2 cellular contexts compared by ENCODE assay signal in the genomic region with DNA sequence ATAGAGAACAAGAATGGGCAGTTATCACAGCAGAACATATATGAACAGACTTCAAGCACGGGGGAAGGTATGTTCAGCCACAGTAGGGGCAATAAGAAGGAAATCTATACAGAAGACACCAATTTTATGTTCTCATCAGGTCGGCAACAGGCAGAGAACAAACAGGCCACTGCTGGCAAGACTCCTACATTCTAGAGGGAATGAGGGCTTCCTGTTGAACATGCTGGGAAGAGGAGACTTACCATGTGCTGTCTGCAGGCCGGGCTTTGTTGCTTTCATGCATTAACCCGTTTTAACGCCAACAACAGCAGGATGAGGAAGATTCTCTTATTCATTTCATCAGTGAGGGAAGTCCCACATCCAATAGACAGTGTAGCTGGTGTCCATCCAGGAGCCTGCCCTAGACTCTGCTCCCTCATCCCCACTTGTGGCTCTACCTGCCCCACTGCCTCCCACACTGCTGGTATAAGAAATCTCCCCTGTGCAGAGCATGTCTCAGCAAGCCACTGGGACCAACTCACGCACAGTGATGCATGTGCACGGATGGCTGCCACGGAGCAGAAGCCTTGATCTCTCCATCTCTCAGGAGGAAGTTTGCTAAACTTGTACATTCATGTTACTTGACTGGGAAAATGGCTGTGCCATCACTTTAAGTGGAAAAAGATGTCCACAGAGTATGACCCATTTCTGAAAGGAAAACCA.
TF ChIP-seq lines count a peak whose summit lies in the region.

No MANE protein-coding gene starts in this region.

TF ChIP-seq in IMR-90, 13 proteins besides CTCF, POLR2A, EP300 and RAD21 (continued from another document):
- TF ChIP-seq, protein P1, sequence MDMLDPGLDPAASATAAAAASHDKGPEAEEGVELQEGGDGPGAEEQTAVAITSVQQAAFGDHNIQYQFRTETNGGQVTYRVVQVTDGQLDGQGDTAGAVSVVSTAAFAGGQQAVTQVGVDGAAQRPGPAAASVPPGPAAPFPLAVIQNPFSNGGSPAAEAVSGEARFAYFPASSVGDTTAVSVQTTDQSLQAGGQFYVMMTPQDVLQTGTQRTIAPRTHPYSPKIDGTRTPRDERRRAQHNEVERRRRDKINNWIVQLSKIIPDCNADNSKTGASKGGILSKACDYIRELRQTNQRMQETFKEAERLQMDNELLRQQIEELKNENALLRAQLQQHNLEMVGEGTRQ (IDR thresholded peaks at IDR 0.05; ENCODE audit: low read depth, low read length), result no peak
- TF ChIP-seq MXI1 (IDR thresholded peaks at IDR 0.05; ENCODE audit: borderline replicate concordance, low read depth, low read length), result no peak

TF ChIP-seq in GM23338, 12 proteins besides CTCF, POLR2A, EP300 and RAD21 (continued from another document):
- TF ChIP-seq NANOG (IDR thresholded peaks at IDR 0.05; ENCODE audit: borderline replicate concordance), result no peak
- TF ChIP-seq, protein P2, sequence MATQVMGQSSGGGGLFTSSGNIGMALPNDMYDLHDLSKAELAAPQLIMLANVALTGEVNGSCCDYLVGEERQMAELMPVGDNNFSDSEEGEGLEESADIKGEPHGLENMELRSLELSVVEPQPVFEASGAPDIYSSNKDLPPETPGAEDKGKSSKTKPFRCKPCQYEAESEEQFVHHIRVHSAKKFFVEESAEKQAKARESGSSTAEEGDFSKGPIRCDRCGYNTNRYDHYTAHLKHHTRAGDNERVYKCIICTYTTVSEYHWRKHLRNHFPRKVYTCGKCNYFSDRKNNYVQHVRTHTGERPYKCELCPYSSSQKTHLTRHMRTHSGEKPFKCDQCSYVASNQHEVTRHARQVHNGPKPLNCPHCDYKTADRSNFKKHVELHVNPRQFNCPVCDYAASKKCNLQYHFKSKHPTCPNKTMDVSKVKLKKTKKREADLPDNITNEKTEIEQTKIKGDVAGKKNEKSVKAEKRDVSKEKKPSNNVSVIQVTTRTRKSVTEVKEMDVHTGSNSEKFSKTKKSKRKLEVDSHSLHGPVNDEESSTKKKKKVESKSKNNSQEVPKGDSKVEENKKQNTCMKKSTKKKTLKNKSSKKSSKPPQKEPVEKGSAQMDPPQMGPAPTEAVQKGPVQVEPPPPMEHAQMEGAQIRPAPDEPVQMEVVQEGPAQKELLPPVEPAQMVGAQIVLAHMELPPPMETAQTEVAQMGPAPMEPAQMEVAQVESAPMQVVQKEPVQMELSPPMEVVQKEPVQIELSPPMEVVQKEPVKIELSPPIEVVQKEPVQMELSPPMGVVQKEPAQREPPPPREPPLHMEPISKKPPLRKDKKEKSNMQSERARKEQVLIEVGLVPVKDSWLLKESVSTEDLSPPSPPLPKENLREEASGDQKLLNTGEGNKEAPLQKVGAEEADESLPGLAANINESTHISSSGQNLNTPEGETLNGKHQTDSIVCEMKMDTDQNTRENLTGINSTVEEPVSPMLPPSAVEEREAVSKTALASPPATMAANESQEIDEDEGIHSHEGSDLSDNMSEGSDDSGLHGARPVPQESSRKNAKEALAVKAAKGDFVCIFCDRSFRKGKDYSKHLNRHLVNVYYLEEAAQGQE (IDR thresholded peaks at IDR 0.05; ENCODE audit: unreplicated experiment), result no peak
- TF ChIP-seq, protein P3, sequence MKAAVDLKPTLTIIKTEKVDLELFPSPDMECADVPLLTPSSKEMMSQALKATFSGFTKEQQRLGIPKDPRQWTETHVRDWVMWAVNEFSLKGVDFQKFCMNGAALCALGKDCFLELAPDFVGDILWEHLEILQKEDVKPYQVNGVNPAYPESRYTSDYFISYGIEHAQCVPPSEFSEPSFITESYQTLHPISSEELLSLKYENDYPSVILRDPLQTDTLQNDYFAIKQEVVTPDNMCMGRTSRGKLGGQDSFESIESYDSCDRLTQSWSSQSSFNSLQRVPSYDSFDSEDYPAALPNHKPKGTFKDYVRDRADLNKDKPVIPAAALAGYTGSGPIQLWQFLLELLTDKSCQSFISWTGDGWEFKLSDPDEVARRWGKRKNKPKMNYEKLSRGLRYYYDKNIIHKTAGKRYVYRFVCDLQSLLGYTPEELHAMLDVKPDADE (IDR thresholded peaks at IDR 0.05), result no peak
- no peak for TF ChIP-seq EZH2 (IDR thresholded peaks at IDR 0.05; ENCODE audit: low read depth, unreplicated experiment)
- TF ChIP-seq ZNF331 (CRISPR knock-in tag; IDR thresholded peaks at IDR 0.05; ENCODE audit: low read depth), result no peak
- no peak for TF ChIP-seq STAT1 (IDR thresholded peaks at IDR 0.05; ENCODE audit: unreplicated experiment)
- TF ChIP-seq ZNF114 (CRISPR knock-in tag; IDR thresholded peaks at IDR 0.05), result no peak
- no peak for TF ChIP-seq POLR2AphosphoS5 (IDR thresholded peaks at IDR 0.05; ENCODE audit: low read depth)
- TF ChIP-seq, protein P4, sequence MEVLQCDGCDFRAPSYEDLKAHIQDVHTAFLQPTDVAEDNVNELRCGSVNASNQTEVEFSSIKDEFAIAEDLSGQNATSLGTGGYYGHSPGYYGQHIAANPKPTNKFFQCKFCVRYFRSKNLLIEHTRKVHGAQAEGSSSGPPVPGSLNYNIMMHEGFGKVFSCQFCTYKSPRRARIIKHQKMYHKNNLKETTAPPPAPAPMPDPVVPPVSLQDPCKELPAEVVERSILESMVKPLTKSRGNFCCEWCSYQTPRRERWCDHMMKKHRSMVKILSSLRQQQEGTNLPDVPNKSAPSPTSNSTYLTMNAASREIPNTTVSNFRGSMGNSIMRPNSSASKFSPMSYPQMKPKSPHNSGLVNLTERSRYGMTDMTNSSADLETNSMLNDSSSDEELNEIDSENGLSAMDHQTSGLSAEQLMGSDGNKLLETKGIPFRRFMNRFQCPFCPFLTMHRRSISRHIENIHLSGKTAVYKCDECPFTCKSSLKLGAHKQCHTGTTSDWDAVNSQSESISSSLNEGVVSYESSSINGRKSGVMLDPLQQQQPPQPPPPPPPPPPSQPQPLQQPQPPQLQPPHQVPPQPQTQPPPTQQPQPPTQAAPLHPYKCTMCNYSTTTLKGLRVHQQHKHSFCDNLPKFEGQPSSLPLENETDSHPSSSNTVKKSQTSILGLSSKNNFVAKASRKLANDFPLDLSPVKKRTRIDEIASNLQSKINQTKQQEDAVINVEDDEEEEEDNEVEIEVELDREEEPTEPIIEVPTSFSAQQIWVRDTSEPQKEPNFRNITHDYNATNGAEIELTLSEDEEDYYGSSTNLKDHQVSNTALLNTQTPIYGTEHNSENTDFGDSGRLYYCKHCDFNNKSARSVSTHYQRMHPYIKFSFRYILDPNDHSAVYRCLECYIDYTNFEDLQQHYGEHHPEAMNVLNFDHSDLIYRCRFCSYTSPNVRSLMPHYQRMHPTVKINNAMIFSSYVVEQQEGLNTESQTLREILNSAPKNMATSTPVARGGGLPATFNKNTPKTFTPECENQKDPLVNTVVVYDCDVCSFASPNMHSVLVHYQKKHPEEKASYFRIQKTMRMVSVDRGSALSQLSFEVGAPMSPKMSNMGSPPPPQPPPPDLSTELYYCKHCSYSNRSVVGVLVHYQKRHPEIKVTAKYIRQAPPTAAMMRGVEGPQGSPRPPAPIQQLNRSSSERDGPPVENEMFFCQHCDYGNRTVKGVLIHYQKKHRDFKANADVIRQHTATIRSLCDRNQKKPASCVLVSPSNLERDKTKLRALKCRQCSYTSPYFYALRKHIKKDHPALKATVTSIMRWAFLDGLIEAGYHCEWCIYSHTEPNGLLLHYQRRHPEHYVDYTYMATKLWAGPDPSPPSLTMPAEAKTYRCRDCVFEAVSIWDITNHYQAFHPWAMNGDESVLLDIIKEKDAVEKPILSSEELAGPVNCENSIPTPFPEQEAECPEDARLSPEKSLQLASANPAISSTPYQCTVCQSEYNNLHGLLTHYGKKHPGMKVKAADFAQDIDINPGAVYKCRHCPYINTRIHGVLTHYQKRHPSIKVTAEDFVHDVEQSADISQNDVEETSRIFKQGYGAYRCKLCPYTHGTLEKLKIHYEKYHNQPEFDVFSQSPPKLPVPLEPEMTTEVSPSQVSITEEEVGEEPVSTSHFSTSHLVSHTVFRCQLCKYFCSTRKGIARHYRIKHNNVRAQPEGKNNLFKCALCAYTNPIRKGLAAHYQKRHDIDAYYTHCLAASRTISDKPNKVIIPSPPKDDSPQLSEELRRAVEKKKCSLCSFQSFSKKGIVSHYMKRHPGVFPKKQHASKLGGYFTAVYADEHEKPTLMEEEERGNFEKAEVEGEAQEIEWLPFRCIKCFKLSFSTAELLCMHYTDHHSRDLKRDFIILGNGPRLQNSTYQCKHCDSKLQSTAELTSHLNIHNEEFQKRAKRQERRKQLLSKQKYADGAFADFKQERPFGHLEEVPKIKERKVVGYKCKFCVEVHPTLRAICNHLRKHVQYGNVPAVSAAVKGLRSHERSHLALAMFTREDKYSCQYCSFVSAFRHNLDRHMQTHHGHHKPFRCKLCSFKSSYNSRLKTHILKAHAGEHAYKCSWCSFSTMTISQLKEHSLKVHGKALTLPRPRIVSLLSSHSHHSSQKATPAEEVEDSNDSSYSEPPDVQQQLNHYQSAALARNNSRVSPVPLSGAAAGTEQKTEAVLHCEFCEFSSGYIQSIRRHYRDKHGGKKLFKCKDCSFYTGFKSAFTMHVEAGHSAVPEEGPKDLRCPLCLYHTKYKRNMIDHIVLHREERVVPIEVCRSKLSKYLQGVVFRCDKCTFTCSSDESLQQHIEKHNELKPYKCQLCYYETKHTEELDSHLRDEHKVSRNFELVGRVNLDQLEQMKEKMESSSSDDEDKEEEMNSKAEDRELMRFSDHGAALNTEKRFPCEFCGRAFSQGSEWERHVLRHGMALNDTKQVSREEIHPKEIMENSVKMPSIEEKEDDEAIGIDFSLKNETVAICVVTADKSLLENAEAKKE (CRISPR knock-in tag; IDR thresholded peaks at IDR 0.05), result no peak
- no peak for TF ChIP-seq EZH2phosphoT487 (IDR thresholded peaks at IDR 0.05; ENCODE audit: unreplicated experiment)
- no peak for TF ChIP-seq JUNB (IDR thresholded peaks at IDR 0.05; ENCODE audit: unreplicated experiment)
